1 cellular context compared by ENCODE assay signal in genomic region chr7:156620246-156620775, GRCh38.
TF ChIP-seq lines count a peak whose summit lies in the region.

No MANE protein-coding gene starts in this region.

TF ChIP-seq in K562, 482 proteins besides CTCF, POLR2A, EP300 and RAD21 (continued from another document):
- TF ChIP-seq STAT6 (CRISPR knock-in tag; IDR thresholded peaks at IDR 0.05) (no peak), SMAD4 (CRISPR knock-in tag; conservative IDR thresholded peaks at IDR 0.05) (peak; percentile 74), ZNF133 (CRISPR knock-in tag; IDR thresholded peaks at IDR 0.05) (0 out of 2 replicates have a peak, but pooled peaks have one; percentile 18), TRIM28 (IDR thresholded peaks at IDR 0.05) (no peak), E2F3 (CRISPR knock-in tag; IDR thresholded peaks at IDR 0.05) (0 out of 2 replicates have a peak, but pooled peaks have one; percentile 47), NR2C1 (IDR thresholded peaks at IDR 0.05) (no peak), NR2C1 (tag; IDR thresholded peaks at IDR 0.05) (peak; percentile 62; the same call in 1 of the 2 replicates)
- TF ChIP-seq, protein P1, sequence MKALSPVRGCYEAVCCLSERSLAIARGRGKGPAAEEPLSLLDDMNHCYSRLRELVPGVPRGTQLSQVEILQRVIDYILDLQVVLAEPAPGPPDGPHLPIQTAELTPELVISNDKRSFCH (CRISPR knock-in tag; IDR thresholded peaks at IDR 0.05): no peak
- TF ChIP-seq, protein P1 (tag; IDR thresholded peaks at IDR 0.05): 0 out of 2 replicates have a peak, but pooled peaks have one; percentile 22
